14 cellular contexts compared by ENCODE assay signal in genomic region chr9:135060461-135061116, GRCh38. TPM values are rescaled to one million over a fixed set of nuclear protein-coding genes. Genes with fewer than 3 reads are reported as not detected.
"Had no signal": no experiment of that assay in that cellular context is flagged by ENCODE, and none has a peak within 500 bp of the region (broad histone marks: within the 10 kb centered on the region; RNA-seq: fewer than 3 reads in every experiment).

No MANE protein-coding gene starts in this region.

- ATAC-seq: activated CD8-positive, alpha-beta T cell treated with anti-CD3 and anti-CD28 coated beads, Interleukin-2, amount 10 ng/mL, durations not matched to agents 7 days and 5 days had no signal

- H3K4me1 ChIP-seq: adrenal gland, esophagus muscularis mucosa, thyroid gland had no signal

- H3K9me3 ChIP-seq: adrenal gland, thyroid gland had no signal

- H3K4me3 Mint-ChIP-seq: activated CD4-positive, alpha-beta T cell treated with anti-CD3 and anti-CD28 coated beads, Interleukin-2, amount 10 ng/mL, durations not matched to agents 24 days and 14 days; activated CD8-positive, alpha-beta T cell treated with anti-CD3 and anti-CD28 coated beads, Interleukin-2, amount 10 ng/mL, durations not matched to agents 7 days and 5 days; activated naive CD4-positive, alpha-beta T cell treated with anti-CD3 and anti-CD28 coated beads, Interleukin-2, amount 10 ng/mL, durations not matched to agents 7 days and 5 days; T-helper 2 cell treated with Interferon-gamma antibody and Interleukin-4, amounts not matched to agents 5 μg/mL and 100 μg/mL, for 36 hours had no signal

- H3K36me3 Mint-ChIP-seq: activated naive CD4-positive, alpha-beta T cell treated with anti-CD3 and anti-CD28 coated beads, Interleukin-2, amount 10 ng/mL, durations not matched to agents 7 days and 5 days had no signal

- H3K36me3 ChIP-seq: adrenal gland, cardiac muscle cell, esophagus muscularis mucosa, thyroid gland had no signal

- H3K27me3 ChIP-seq: thyroid gland had no signal

- H3K27ac ChIP-seq: adrenal gland, cardiac muscle cell, esophagus muscularis mucosa, thyroid gland had no signal

- H3K27ac Mint-ChIP-seq: activated CD4-positive, alpha-beta T cell treated with anti-CD3 and anti-CD28 coated beads, Interleukin-2, amount 10 ng/mL, durations not matched to agents 24 days and 14 days; activated CD8-positive, alpha-beta T cell treated with anti-CD3 and anti-CD28 coated beads, Interleukin-2, amount 10 ng/mL, durations not matched to agents 7 days and 5 days; T-helper 2 cell treated with Interferon-gamma antibody and Interleukin-4, amounts not matched to agents 5 μg/mL and 100 μg/mL, for 36 hours had no signal

- H3K4me3 ChIP-seq: adrenal gland, cardiac muscle cell, esophagus muscularis mucosa, thyroid gland had no signal

- H3K4me1 Mint-ChIP-seq: activated CD4-positive, alpha-beta T cell treated with anti-CD3 and anti-CD28 coated beads, Interleukin-2, amount 10 ng/mL, durations not matched to agents 24 days and 14 days; activated naive CD4-positive, alpha-beta T cell treated with anti-CD3 and anti-CD28 coated beads, Interleukin-2, amount 10 ng/mL, durations not matched to agents 7 days and 5 days had no signal

- DNase-seq: activated CD4-positive, alpha-beta T cell treated with anti-CD3 and anti-CD28 coated beads, Interleukin-2, amount 10 ng/mL, durations not matched to agents 24 days and 14 days; activated CD4-positive, CD25-positive, alpha-beta regulatory T cell; activated CD8-positive, alpha-beta T cell treated with anti-CD3 and anti-CD28 coated beads, Interleukin-2, amount 10 ng/mL, durations not matched to agents 7 days and 5 days; activated naive CD4-positive, alpha-beta T cell treated with anti-CD3 and anti-CD28 coated beads, Interleukin-2, amount 10 ng/mL, durations not matched to agents 7 days and 5 days; hippocampal formation; mesendoderm; stimulated activated CD4-positive, alpha-beta T cell treated with anti-CD3 and anti-CD28 coated beads, Interleukin-12 subunit alpha, Interleukin-12 subunit beta, amount 100 ng/mL, for 4 hours; stimulated activated CD4-positive, alpha-beta T cell treated with anti-CD3 and anti-CD28 coated beads, Interleukin-2, amount 100 ng/mL, for 24 hours; SW 1271; thyroid gland had no signal

RNA-seq across cellular contexts. Expression of gene OLFM1, which starts 26.9 kb away (rescaled TPM):
- total RNA-seq: activated CD8-positive, alpha-beta T cell treated with anti-CD3 and anti-CD28 coated beads, Interleukin-2, amount 10 ng/mL, durations not matched to agents 7 days and 5 days had no signal
